ENCODE assay signal across 1 cellular context in the genomic region with DNA sequence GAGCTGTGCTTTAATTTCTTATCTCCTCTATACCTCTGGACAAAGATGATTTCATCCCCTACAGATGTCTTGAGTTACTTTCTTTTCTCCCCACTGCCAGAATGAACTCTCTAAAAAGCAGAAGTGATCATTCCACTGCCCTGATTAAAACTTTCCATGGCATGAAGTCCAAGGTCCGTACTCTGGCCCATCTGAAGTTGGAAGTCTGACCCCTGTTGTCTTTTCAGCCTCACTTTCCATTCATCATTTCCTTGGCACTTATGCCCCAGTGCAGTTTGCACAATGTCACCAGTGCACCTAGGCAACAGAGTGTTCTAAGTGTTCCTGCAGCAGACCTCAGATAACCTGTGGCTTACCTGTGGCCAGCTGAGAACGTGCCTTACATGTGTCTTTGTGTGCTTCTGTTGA.
TF ChIP-seq lines count a peak whose summit lies in the region.

No MANE protein-coding gene starts in this region.

TF ChIP-seq in WTC11, 78 proteins besides CTCF, POLR2A, EP300 and RAD21 (continued from another document):
- TF ChIP-seq, protein P1, sequence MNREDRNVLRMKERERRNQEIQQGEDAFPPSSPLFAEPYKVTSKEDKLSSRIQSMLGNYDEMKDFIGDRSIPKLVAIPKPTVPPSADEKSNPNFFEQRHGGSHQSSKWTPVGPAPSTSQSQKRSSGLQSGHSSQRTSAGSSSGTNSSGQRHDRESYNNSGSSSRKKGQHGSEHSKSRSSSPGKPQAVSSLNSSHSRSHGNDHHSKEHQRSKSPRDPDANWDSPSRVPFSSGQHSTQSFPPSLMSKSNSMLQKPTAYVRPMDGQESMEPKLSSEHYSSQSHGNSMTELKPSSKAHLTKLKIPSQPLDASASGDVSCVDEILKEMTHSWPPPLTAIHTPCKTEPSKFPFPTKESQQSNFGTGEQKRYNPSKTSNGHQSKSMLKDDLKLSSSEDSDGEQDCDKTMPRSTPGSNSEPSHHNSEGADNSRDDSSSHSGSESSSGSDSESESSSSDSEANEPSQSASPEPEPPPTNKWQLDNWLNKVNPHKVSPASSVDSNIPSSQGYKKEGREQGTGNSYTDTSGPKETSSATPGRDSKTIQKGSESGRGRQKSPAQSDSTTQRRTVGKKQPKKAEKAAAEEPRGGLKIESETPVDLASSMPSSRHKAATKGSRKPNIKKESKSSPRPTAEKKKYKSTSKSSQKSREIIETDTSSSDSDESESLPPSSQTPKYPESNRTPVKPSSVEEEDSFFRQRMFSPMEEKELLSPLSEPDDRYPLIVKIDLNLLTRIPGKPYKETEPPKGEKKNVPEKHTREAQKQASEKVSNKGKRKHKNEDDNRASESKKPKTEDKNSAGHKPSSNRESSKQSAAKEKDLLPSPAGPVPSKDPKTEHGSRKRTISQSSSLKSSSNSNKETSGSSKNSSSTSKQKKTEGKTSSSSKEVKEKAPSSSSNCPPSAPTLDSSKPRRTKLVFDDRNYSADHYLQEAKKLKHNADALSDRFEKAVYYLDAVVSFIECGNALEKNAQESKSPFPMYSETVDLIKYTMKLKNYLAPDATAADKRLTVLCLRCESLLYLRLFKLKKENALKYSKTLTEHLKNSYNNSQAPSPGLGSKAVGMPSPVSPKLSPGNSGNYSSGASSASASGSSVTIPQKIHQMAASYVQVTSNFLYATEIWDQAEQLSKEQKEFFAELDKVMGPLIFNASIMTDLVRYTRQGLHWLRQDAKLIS (CRISPR knock-in tag; IDR thresholded peaks at IDR 0.05; ENCODE audit: borderline replicate concordance): no peak
